ENCODE assay signal across 27 cellular contexts in the genomic region with DNA sequence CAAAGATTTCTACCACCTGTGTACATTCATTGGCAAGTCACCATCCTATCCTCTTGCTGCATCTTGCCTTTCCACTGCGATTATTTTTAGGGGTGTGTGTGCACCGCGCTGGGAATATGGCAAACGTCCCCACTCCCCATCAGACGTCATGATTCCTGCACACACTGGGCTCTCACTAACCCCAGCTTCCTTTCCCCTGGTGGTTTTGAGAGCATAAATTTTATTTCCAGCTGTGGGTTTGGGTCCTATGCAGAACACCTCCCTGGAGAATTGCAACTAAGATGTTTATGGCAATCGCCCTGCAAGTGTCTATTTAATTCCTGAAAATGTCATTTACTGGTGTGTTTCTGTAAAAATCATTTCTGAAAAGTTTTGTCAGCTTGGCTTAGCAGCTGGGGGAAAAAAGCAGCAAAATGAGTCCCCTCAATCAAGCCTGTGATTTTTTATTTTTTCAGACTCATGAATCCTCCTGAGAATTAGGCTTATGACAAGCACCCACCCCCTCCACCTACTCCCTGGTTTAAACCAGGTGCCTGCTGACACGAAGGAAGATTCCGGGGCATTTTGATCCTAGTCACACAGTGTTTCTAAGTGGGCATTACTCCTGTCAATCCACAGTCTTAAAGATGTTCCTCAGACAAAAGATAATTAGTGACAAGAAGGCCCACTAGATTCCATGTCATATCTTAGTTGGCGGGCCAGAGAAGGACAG. TPM values are rescaled to one million over a fixed set of nuclear protein-coding genes. Genes with fewer than 3 reads are reported as not detected.
"Had no signal": no experiment of that assay in that cellular context is flagged by ENCODE, and none has a peak within 500 bp of the region (broad histone marks: within the 10 kb centered on the region; RNA-seq: fewer than 3 reads in every experiment).

No MANE protein-coding gene starts in this region.

- H3K27me3 ChIP-seq: brain microvascular endothelial cell, heart left ventricle, pancreas, spleen, vagina had no signal

- H3K4me3 Mint-ChIP-seq: activated CD4-positive, alpha-beta memory T cell treated with anti-CD3 and anti-CD28 coated beads, Interleukin-2, amount 10 ng/mL, durations not matched to agents 7 days and 5 days; activated CD4-positive, alpha-beta T cell treated with anti-CD3 and anti-CD28 coated beads, Interleukin-2, amount 10 ng/mL, durations not matched to agents 24 days and 14 days; activated T-cell treated with anti-CD3 and anti-CD28 coated beads, Interleukin-2, amount 50 U/mL, for 24 hours; activated T-helper 17 cell treated with anti-CD3 and anti-CD28 coated beads, Interleukin-2, amount 50 U/mL, for 72 hours; nephron; stimulated activated naive CD8-positive, alpha-beta T cell treated with anti-CD3 and anti-CD28 coated beads, Interleukin-15, Interleukin-2, amounts not matched to agents 100 ng/mL and 50 ng/mL, for 24 hours; T-helper 17 cell; type B pancreatic cell had no signal

- H3K9me3 ChIP-seq: heart left ventricle, pancreas, prostate gland, spleen, thoracic aorta, vagina had no signal

- H3K9me3 Mint-ChIP-seq: activated CD4-positive, alpha-beta memory T cell treated with anti-CD3 and anti-CD28 coated beads, Interleukin-2, amount 10 ng/mL, durations not matched to agents 7 days and 5 days; activated CD4-positive, alpha-beta T cell treated with anti-CD3 and anti-CD28 coated beads, Interleukin-2, amount 10 ng/mL, durations not matched to agents 24 days and 14 days; activated T-cell treated with anti-CD3 and anti-CD28 coated beads, Interleukin-2, amount 50 U/mL, for 24 hours; activated T-helper 17 cell treated with anti-CD3 and anti-CD28 coated beads, Interleukin-2, amount 50 U/mL, for 72 hours; nephron; stimulated activated naive CD8-positive, alpha-beta T cell treated with anti-CD3 and anti-CD28 coated beads, Interleukin-15, Interleukin-2, amounts not matched to agents 100 ng/mL and 50 ng/mL, for 24 hours; type B pancreatic cell had no signal

- H3K36me3 Mint-ChIP-seq: type B pancreatic cell had no signal

- H3K27ac ChIP-seq: brain microvascular endothelial cell, heart left ventricle, pancreas, prostate gland, thoracic aorta, vagina had no signal

- DNase-seq: activated CD4-positive, alpha-beta memory T cell treated with anti-CD3 and anti-CD28 coated beads, Interleukin-2, amount 10 ng/mL, durations not matched to agents 7 days and 5 days; activated CD4-positive, alpha-beta T cell treated with anti-CD3 and anti-CD28 coated beads, Interleukin-2, amount 10 ng/mL, durations not matched to agents 24 days and 14 days; activated CD4-positive, CD25-positive, alpha-beta regulatory T cell treated with anti-CD3 and anti-CD28 coated beads, Interleukin-2, amount 50 U/mL, for 72 hours; activated CD8-positive, alpha-beta memory T cell treated with anti-CD3 and anti-CD28 coated beads, Interleukin-2, amount 50 U/mL, for 48 hours; activated gamma-delta T cell treated with Interleukin-2 at 50 U/mL for 16 hours; activated naive CD4-positive, alpha-beta T cell treated with anti-CD3 and anti-CD28 coated beads, Interleukin-2, amount 50 U/mL, for 16 hours; activated T-cell treated with anti-CD3 and anti-CD28 coated beads, Interleukin-2, amount 50 U/mL, for 24 hours; amniotic stem cell; brain microvascular endothelial cell; cortex of kidney; foreskin fibroblast; hypothalamus; spleen; stimulated activated CD4-positive, alpha-beta T cell treated with anti-CD3 and anti-CD28 coated beads, Interleukin-2, amount 100 ng/mL, for 48 hours; T-helper 17 cell; T1000 had no signal

- H3K4me3 ChIP-seq: heart left ventricle, pancreas, prostate gland, spleen, thoracic aorta, vagina had no signal

- H3K27ac Mint-ChIP-seq: activated CD4-positive, alpha-beta memory T cell treated with anti-CD3 and anti-CD28 coated beads, Interleukin-2, amount 10 ng/mL, durations not matched to agents 7 days and 5 days; activated CD4-positive, alpha-beta T cell treated with anti-CD3 and anti-CD28 coated beads, Interleukin-2, amount 10 ng/mL, durations not matched to agents 24 days and 14 days; activated T-cell treated with anti-CD3 and anti-CD28 coated beads, Interleukin-2, amount 50 U/mL, for 24 hours; activated T-helper 17 cell treated with anti-CD3 and anti-CD28 coated beads, Interleukin-2, amount 50 U/mL, for 72 hours; stimulated activated naive CD8-positive, alpha-beta T cell treated with anti-CD3 and anti-CD28 coated beads, Interleukin-15, Interleukin-2, amounts not matched to agents 100 ng/mL and 50 ng/mL, for 24 hours; T-helper 17 cell; type B pancreatic cell had no signal

- H3K4me1 Mint-ChIP-seq: activated T-helper 17 cell treated with anti-CD3 and anti-CD28 coated beads, Interleukin-2, amount 50 U/mL, for 72 hours had no signal

- H3K36me3 ChIP-seq: brain microvascular endothelial cell, heart left ventricle, pancreas, prostate gland, spleen, thoracic aorta, vagina had no signal

- H3K4me1 ChIP-seq: prostate gland had no signal

- H3K27me3 Mint-ChIP-seq: activated T-cell treated with anti-CD3 and anti-CD28 coated beads, Interleukin-2, amount 50 U/mL, for 24 hours had no signal

RNA-seq across cellular contexts. Expression of a gene that starts 23.8 kb away (rescaled TPM):
- total RNA-seq: kidney epithelial cell, lung microvascular endothelial cell, vagina had no signal
